In genomic region chr10:72260588-72261322, GRCh38 we compare ENCODE assay signal across 8 cellular contexts. TPM values are rescaled to one million over a fixed set of nuclear protein-coding genes. Genes with fewer than 3 reads are reported as not detected.
DNase-seq lines count a peak whose midpoint lies in the region; ATAC-seq and TF ChIP-seq lines count a peak whose summit lies in the region.

No MANE protein-coding gene starts in this region.

- peaks cover 36% of the 10 kb centered on the region for H3K4me1 Mint-ChIP-seq in progenitor cell of endocrine pancreas (ENCODE audit: low read depth)

- H3K27ac ChIP-seq in KOPT-K1 (ENCODE audit: low read depth, low read length, poor library complexity, severe bottlenecking) (peak overlapping the region; percentile 81), uterus (peak overlapping the region; percentile 92 to 99)

- no peaks in the 10 kb centered on the region for H3K27me3 Mint-ChIP-seq in progenitor cell of endocrine pancreas

- ATAC-seq in GM21825 (IDR thresholded peaks at IDR 0.05; ENCODE audit: unreplicated experiment) (peak; percentile 49), left cardiac atrium (peak; percentile 92 to 94)

- no peaks in the 10 kb centered on the region for H3K36me3 Mint-ChIP-seq in progenitor cell of endocrine pancreas (ENCODE audit: insufficient read depth)

- H3K36me3 ChIP-seq in KOPT-K1 (ENCODE audit: insufficient read depth, low read length) = no peaks in the 10 kb centered on the region
- H3K36me3 ChIP-seq in adipocyte (ENCODE audit: control insufficient read depth, insufficient read depth, low read length, severe bottlenecking) = no peaks in the 10 kb centered on the region
- no peaks in the 10 kb centered on the region for H3K36me3 ChIP-seq in uterus

- intact Hi-C loops in left cardiac atrium (cut with DNase I) (no loop called here), uterus (cut with DNase I; ENCODE audit: low total_unique reads) (no loop called here)

- DNase-seq in ELR (ENCODE audit: low read depth) (peak; percentile 90), SW480 (ENCODE audit: low spot score) (peak; percentile 96), adipocyte (ENCODE audit: low read depth) (peak; percentile 90), left cardiac atrium (peak; percentile 88), progenitor cell of endocrine pancreas (ENCODE audit: low spot score, unreplicated experiment) (peak; percentile 88), uterus (peak; percentile 90 to 91)

- TF ChIP-seq CTCF in progenitor cell of endocrine pancreas (IDR thresholded peaks at IDR 0.05; ENCODE audit: unreplicated experiment) (no peak), uterus (IDR thresholded peaks at IDR 0.05) (no peak)

- peak overlapping the region; percentile 94 for H3K9ac ChIP-seq in adipocyte (ENCODE audit: low read length)

- H3K9me3 Mint-ChIP-seq in progenitor cell of endocrine pancreas (ENCODE audit: low read depth) = no peaks in the 10 kb centered on the region

- H3K27me3 ChIP-seq in adipocyte (replicated peaks; ENCODE audit: control insufficient read depth, insufficient read depth, low read length) (no peaks in the 10 kb centered on the region), uterus (no peaks in the 10 kb centered on the region)

- TF ChIP-seq POLR2A in uterus (IDR thresholded peaks at IDR 0.05) = peak; percentile 17 to 42

- peak overlapping the region; percentile 81 for H3K4me3 ChIP-seq in adipocyte (ENCODE audit: low read length)
- H3K4me3 ChIP-seq in uterus = peak overlapping the region; percentile 42 to 50

- peak overlapping the region; percentile 96 for H3K27ac Mint-ChIP-seq in progenitor cell of endocrine pancreas

- H3K4me1 ChIP-seq in adipocyte (ENCODE audit: control insufficient read depth, insufficient read depth, low read length) (peaks cover 47% of the 10 kb centered on the region), uterus (peaks cover 16 to 24% of the 10 kb centered on the region in 2 donors)

- H3K4me3 Mint-ChIP-seq in progenitor cell of endocrine pancreas (ENCODE audit: low read depth) = peak overlapping the region; percentile 75

- H3K9me3 ChIP-seq in KOPT-K1 (ENCODE audit: insufficient read depth, low read length, poor library complexity, severe bottlenecking) (no peaks in the 10 kb centered on the region), adipocyte (ENCODE audit: control insufficient read depth, low read length) (no peaks in the 10 kb centered on the region), uterus (no peaks in the 10 kb centered on the region)

RNA-seq across cellular contexts. Expression of gene DDIT4, which starts 13.0 kb away (rescaled TPM):
- total RNA-seq in left cardiac atrium (100 to 1,000 TPM in 1 of 2 donors, 10 to 100 TPM in 1; 88.8 to 112 TPM), progenitor cell of endocrine pancreas (36.9 and 49.7 TPM in 2 replicates), uterus (100 to 1,000 TPM; 118 to 210 (median 145) TPM)

RNA-seq across cellular contexts. Expression of gene ASCC1, which starts 44.7 kb away (rescaled TPM):
- total RNA-seq in left cardiac atrium = 10 to 100 TPM; 25.2 to 28.1 TPM
- total RNA-seq in progenitor cell of endocrine pancreas = 40.0 and 42.2 TPM in 2 replicates
- 100 to 1,000 TPM in 1 of 4 donors, 10 to 100 TPM in 3; 17.9 to 156 (median 38.4) TPM for total RNA-seq in uterus

RNA-seq across cellular contexts. Expression of gene ANAPC16, which starts 44.9 kb away (rescaled TPM):
- total RNA-seq in left cardiac atrium (100 to 1,000 TPM; 155 to 168 TPM), progenitor cell of endocrine pancreas (85.3 and 85.9 TPM in 2 replicates), uterus (100 to 1,000 TPM in 2 of 4 donors, 10 to 100 TPM in 2; 83.8 to 144 (median 101) TPM)

Comparison
In these comparisons a context has a peak if more than half of its experiments do, and no peak if none do; other contexts are left out.
1. Peak in every context shown above with its lines: DNase-seq, ATAC-seq, H3K4me3 ChIP-seq and H3K27ac ChIP-seq.